7 cellular contexts compared by ENCODE assay signal in genomic region chr21:26850116-26850643, GRCh38. TPM values are rescaled to one million over a fixed set of nuclear protein-coding genes. Genes with fewer than 3 reads are reported as not detected.
DNase-seq lines count a peak whose midpoint lies in the region; ATAC-seq and TF ChIP-seq lines count a peak whose summit lies in the region.

No MANE protein-coding gene starts in this region.

- H3K4me3 ChIP-seq in GM12864 (ENCODE audit: low read depth, low read length) (no peak overlapping the region), NB4 (ENCODE audit: low read depth, low read length) (no peak overlapping the region), adrenal gland (no peak overlapping the region), right lobe of liver (no peak overlapping the region)

- H3K27ac Mint-ChIP-seq in activated naive CD4-positive, alpha-beta T cell treated with anti-CD3 and anti-CD28 coated beads, Interleukin-2, amount 50 U/mL, for 72 hours: no peak overlapping the region

- DNase-seq in GM12864 (ENCODE audit: low read depth): peak; percentile 3
- DNase-seq in NB4 (ENCODE audit: low read depth): peak; percentile 45
- DNase-seq in adrenal gland: no peak
- no peak for DNase-seq in right lobe of liver
- no peak for DNase-seq in HuH-7.5 (ENCODE audit: low spot score)
- no peak for DNase-seq in activated naive CD4-positive, alpha-beta T cell treated with anti-CD3 and anti-CD28 coated beads, Interleukin-2, amount 50 U/mL, for 72 hours (ENCODE audit: low spot score in 2 of 2)

- intact Hi-C loops in adrenal gland (cut with DNase I): loop anchor here (5.0 to 10.0 kb wide), 4 partner anchors 712 to 1895 kb away; no protein-coding TSS in a partner anchor
- intact Hi-C loops in right lobe of liver (cut with DNase I): loop anchor here in 1 of 2 donors (10.0 kb wide), 2 partner anchors 705 to 855 kb away; no protein-coding TSS in a partner anchor

- peaks cover 0 to 17% of the 10 kb centered on the region in 2 donors for H3K36me3 Mint-ChIP-seq in activated naive CD4-positive, alpha-beta T cell treated with anti-CD3 and anti-CD28 coated beads, Interleukin-2, amount 50 U/mL, for 72 hours

- peaks cover 4% of the 10 kb centered on the region for H3K27me3 ChIP-seq in adrenal gland
- no peaks in the 10 kb centered on the region for H3K27me3 ChIP-seq in right lobe of liver

- no peaks in the 10 kb centered on the region for H3K36me3 ChIP-seq in adrenal gland (replicated peaks in 1 of 2)
- H3K36me3 ChIP-seq in right lobe of liver: no peaks in the 10 kb centered on the region

- ATAC-seq in right lobe of liver (no peak), HG03139 (IDR thresholded peaks at IDR 0.05; ENCODE audit: unreplicated experiment) (no peak)
- no peak for ATAC-seq in activated naive CD4-positive, alpha-beta T cell treated with anti-CD3 and anti-CD28 coated beads, Interleukin-2, amount 50 U/mL, for 72 hours

- 18 to 19% (median 19%) methylated on average over 5 of the region's 5 CpGs for WGBS in adrenal gland, 4 donors
- 16% methylated on average over 5 of the region's 5 CpGs for WGBS in right lobe of liver (ENCODE audit: insufficient coverage, low coverage, low lambda C conversion rate, missing lambda C conversion rate)

- H3K4me1 ChIP-seq in adrenal gland (replicated peaks in 1 of 2) (peaks cover 4 to 8% of the 10 kb centered on the region in 2 donors), right lobe of liver (peaks cover 0 to 23% (median 3%) of the 10 kb centered on the region in 4 donors)

- H3K27ac ChIP-seq in adrenal gland (no peak overlapping the region), right lobe of liver (no peak overlapping the region)

- H3K9me3 Mint-ChIP-seq in activated naive CD4-positive, alpha-beta T cell treated with anti-CD3 and anti-CD28 coated beads, Interleukin-2, amount 50 U/mL, for 72 hours: no peaks in the 10 kb centered on the region

- no peak for TF ChIP-seq POLR2A in NB4 (IDR thresholded peaks at IDR 0.05; ENCODE audit: extremely low read depth, insufficient read length)
- TF ChIP-seq POLR2A in adrenal gland (IDR thresholded peaks at IDR 0.05): no peak
- TF ChIP-seq POLR2A in right lobe of liver (IDR thresholded peaks at IDR 0.05): no peak

- TF ChIP-seq CTCF in GM12864 (IDR thresholded peaks at IDR 0.05; ENCODE audit: low read depth, low read length, missing control alignments): no peak
- TF ChIP-seq CTCF in NB4 (IDR thresholded peaks at IDR 0.05; ENCODE audit: low read depth, low read length): peak; percentile 9
- TF ChIP-seq CTCF in adrenal gland (IDR thresholded peaks at IDR 0.05): peak; percentile 42 to 95 (median 62)
- TF ChIP-seq CTCF in right lobe of liver (IDR thresholded peaks at IDR 0.05): peak; percentile 64 to 79 (median 69)

- no peaks in the 10 kb centered on the region for H3K9me3 ChIP-seq in adrenal gland (replicated peaks in 1 of 3)
- no peaks in the 10 kb centered on the region for H3K9me3 ChIP-seq in right lobe of liver

RNA-seq across cellular contexts. Expression of gene ADAMTS1, which starts 5.0 kb away (rescaled TPM):
- 100 to 1,000 TPM in 1 of 8 donors, 10 to 100 TPM in 7; 29.4 to 111 (median 45.8) TPM for total RNA-seq in adrenal gland
- 10 to 100 TPM; 29.6 to 71.8 (median 37.5) TPM for polyA plus RNA-seq in adrenal gland
- total RNA-seq in right lobe of liver: 10 to 100 TPM in 3 of 6 experiments, 1 to 10 TPM in 3; 2.7 to 38.1 (median 9.6) TPM
- under 1 TPM; 0.09 to 0.31 TPM for total RNA-seq in activated naive CD4-positive, alpha-beta T cell treated with anti-CD3 and anti-CD28 coated beads, Interleukin-2, amount 50 U/mL, for 72 hours

Comparison
In these comparisons a context has a peak if more than half of its experiments do, and no peak if none do; other contexts are left out.
1. DNase-seq: peak in GM12864 (single experiment) and NB4 (single experiment); none in adrenal gland (0 of 7), right lobe of liver (0 of 3), HuH-7.5 (single experiment) and activated naive CD4-positive, alpha-beta T cell treated with anti-CD3 and anti-CD28 coated beads, Interleukin-2, amount 50 U/mL, for 72 hours (0 of 2).